In the genomic region with DNA sequence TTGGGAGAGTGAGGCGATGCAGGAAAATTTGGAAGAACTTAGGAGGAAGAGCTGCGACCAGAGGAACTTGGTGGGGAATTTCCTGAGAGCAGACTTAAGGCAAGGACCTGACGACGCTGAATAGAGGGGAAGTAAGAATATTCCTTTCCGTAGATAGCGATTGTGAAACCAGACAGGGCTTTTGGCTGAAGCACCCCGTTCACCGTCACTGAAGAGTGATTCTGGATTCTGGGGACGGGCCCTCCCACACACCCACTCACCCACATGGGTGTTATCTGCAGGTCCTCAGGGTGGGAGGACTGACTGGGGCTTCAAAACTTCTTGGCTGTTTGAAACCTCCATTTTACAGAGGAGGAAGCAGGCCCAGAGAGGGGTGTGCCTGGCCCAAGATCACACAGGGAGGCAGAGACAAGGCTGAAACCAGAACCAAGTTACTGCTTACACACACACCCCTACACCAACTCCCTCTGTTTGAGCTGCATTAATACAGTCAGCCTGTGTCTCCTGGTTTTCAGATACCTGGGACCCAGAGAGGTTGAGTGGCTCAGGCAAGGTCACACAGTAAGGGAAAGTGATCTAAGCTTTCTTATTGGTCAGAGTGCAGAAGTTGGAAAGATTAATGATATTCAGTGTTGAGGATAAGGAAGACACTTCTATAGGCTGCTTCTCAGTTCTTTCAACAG, we compare ENCODE assay signal across 10 cellular contexts. TPM values are rescaled to one million over a fixed set of nuclear protein-coding genes. Genes with fewer than 3 reads are reported as not detected.
A peak's percentile ranks its signal among the peaks of the same experiment; 100 is the strongest.
DNase-seq lines count a peak whose midpoint lies in the region; ATAC-seq and TF ChIP-seq lines count a peak whose summit lies in the region.
"Had no signal": no experiment of that assay in that cellular context is flagged by ENCODE, and none has a peak within 500 bp of the region (broad histone marks: within the 10 kb centered on the region; RNA-seq: fewer than 3 reads in every experiment).

No MANE protein-coding gene starts in this region.

- H3K27ac Mint-ChIP-seq in HFFc6: no peak overlapping the region
- H3K27ac Mint-ChIP-seq: progenitor cell of endocrine pancreas had no signal

- DNase-seq in GM10266 (ENCODE audit: extremely low spot score): peak; percentile 61
- peak; percentile 56 for DNase-seq in UCSD-AML1 (lab: John Stamatoyannopoulos, UW; ENCODE audit: unreplicated experiment)
- DNase-seq in medulla oblongata (ENCODE audit: extremely low spot score): peak; percentile 76
- no peak for DNase-seq in G401 (ENCODE audit: low spot score)
- no peak for DNase-seq in HFFc6
- DNase-seq in activated CD4-positive, alpha-beta T cell treated with anti-CD3 and anti-CD28 coated beads for 48 hours: no peak
- no peak for DNase-seq in DMS153 (lab: John Stamatoyannopoulos, UW)
- DNase-seq: activated naive CD4-positive, alpha-beta T cell treated with Interleukin-2 at 50 U/mL for 16 hours had no signal

- peaks cover 26% of the 10 kb centered on the region for H3K4me1 Mint-ChIP-seq in HFFc6 (ENCODE audit: low read depth)

- TF ChIP-seq CTCF in GM10266 (IDR thresholded peaks at IDR 0.05; ENCODE audit: control insufficient read depth, insufficient read depth, low read depth, missing control alignments) (no peak), HFFc6 (IDR thresholded peaks at IDR 0.05) (no peak)

- ATAC-seq in HG02642 (IDR thresholded peaks at IDR 0.05; ENCODE audit: poor library complexity, unreplicated experiment): peak; percentile 48

- in situ Hi-C loops in G401 (cut with HindIII; ENCODE audit: low sequenced_read_pairs): no loop called here

- no peaks in the 10 kb centered on the region for H3K36me3 Mint-ChIP-seq in HFFc6 (ENCODE audit: low read depth)

- no peak overlapping the region for H3K4me3 Mint-ChIP-seq in HFFc6

- H3K9me3 Mint-ChIP-seq in HFFc6: no peaks in the 10 kb centered on the region

- peaks cover 7% of the 10 kb centered on the region for H3K27me3 Mint-ChIP-seq in HFFc6 (ENCODE audit: insufficient read depth)
- H3K27me3 Mint-ChIP-seq: progenitor cell of endocrine pancreas had no signal

RNA-seq across cellular contexts. Expression of a gene that starts 37.2 kb away (rescaled TPM):
- 2.8 and 5.9 TPM in 2 replicates for total RNA-seq in G401 (2014; rRNA removed; shearing (Covaris generic))
- under 1 TPM in 4 of 6 experiments, not detected in 2; 0.02 to 0.11 (median 0.04) TPM for total RNA-seq in HFFc6 (2021; fragmentation: NEBNext Ultra II Directional; extraction: Animal tissue kit (Norgen Biotek cat#: 25700))

RNA-seq across cellular contexts. Expression of a gene that starts 40.4 kb away (rescaled TPM):
- total RNA-seq in G401 (2014; rRNA removed; shearing (Covaris generic)): 3.3 and 3.4 TPM in 2 replicates
- total RNA-seq in HFFc6 (2021; fragmentation: NEBNext Ultra II Directional; extraction: Animal tissue kit (Norgen Biotek cat#: 25700)): 1 to 10 TPM; 2.1 to 4.4 (median 2.7) TPM

Comparison
In these comparisons a context has a peak if more than half of its experiments do, and no peak if none do; other contexts are left out.
1. DNase-seq: peak in GM10266 (single experiment), UCSD-AML1 (single experiment) and medulla oblongata (single experiment); none in G401 (single experiment), HFFc6 (single experiment), activated CD4-positive, alpha-beta T cell treated with anti-CD3 and anti-CD28 coated beads for 48 hours (single experiment) and DMS153 (single experiment).